ENCODE assay signal across 24 cellular contexts in genomic region chr10:2023687-2024086, GRCh38.
"Had no signal": no experiment of that assay in that cellular context is flagged by ENCODE, and none has a peak within 500 bp of the region (broad histone marks: within the 10 kb centered on the region; RNA-seq: fewer than 3 reads in every experiment).

No MANE protein-coding gene starts in this region.

- H3K27me3 ChIP-seq: colonic mucosa, foreskin keratinocyte, gastrocnemius medialis, heart right ventricle had no signal

- H3K27me3 Mint-ChIP-seq: dendritic cell treated with granulocyte-macrophage colony-stimulating factor and Interleukin-4, amounts not matched to agents 40 ng/mL and 50 ng/mL, for 4 days had no signal

- H3K27ac ChIP-seq: colonic mucosa, coronary artery, dorsolateral prefrontal cortex, epithelial cell of prostate, esophagus muscularis mucosa, esophagus squamous epithelium, foreskin keratinocyte, gastrocnemius medialis, gastroesophageal sphincter, heart right ventricle had no signal

- H3K4me3 Mint-ChIP-seq: dendritic cell treated with granulocyte-macrophage colony-stimulating factor and Interleukin-4, amounts not matched to agents 40 ng/mL and 50 ng/mL, for 4 days; effector memory CD8-positive, alpha-beta T cell; endodermal cell had no signal

- ATAC-seq: effector memory CD8-positive, alpha-beta T cell; esophagus mucosa; foreskin keratinocyte; gastroesophageal sphincter had no signal

- H3K36me3 ChIP-seq: colonic mucosa, esophagus muscularis mucosa, esophagus squamous epithelium, gastrocnemius medialis, gastroesophageal sphincter, heart right ventricle had no signal

- H3K9me3 ChIP-seq: colonic mucosa, esophagus muscularis mucosa, esophagus squamous epithelium, gastrocnemius medialis, gastroesophageal sphincter, heart right ventricle had no signal

- H3K4me3 ChIP-seq: colonic mucosa, coronary artery, dorsolateral prefrontal cortex, esophagus muscularis mucosa, esophagus squamous epithelium, gastrocnemius medialis, gastroesophageal sphincter, heart right ventricle had no signal

- H3K27ac Mint-ChIP-seq: dendritic cell treated with granulocyte-macrophage colony-stimulating factor and Interleukin-4, amounts not matched to agents 40 ng/mL and 50 ng/mL, for 4 days; effector memory CD8-positive, alpha-beta T cell; endodermal cell had no signal

- H3K4me1 ChIP-seq: colonic mucosa, esophagus squamous epithelium, foreskin keratinocyte, gastrocnemius medialis, heart right ventricle had no signal

- H3K9me3 Mint-ChIP-seq: dendritic cell treated with granulocyte-macrophage colony-stimulating factor and Interleukin-4, amounts not matched to agents 40 ng/mL and 50 ng/mL, for 4 days; endodermal cell had no signal

- DNase-seq: colonic mucosa; cortex of kidney; dermis blood vessel endothelial cell; dorsolateral prefrontal cortex; effector CD4-positive, alpha-beta T cell; effector CD8-positive, alpha-beta T cell; effector memory CD4-positive, alpha-beta T cell; effector memory CD8-positive, alpha-beta T cell; endodermal cell; erythroblast; esophagus squamous epithelium; foreskin fibroblast; foreskin melanocyte; gastrocnemius medialis; glutamatergic neuron; head of caudate nucleus; heart right ventricle had no signal

- H3K4me1 Mint-ChIP-seq: endodermal cell had no signal
